ENCODE assay signal across 8 cellular contexts in genomic region chr19:50725932-50726230, GRCh38. TPM values are rescaled to one million over a fixed set of nuclear protein-coding genes. Genes with fewer than 3 reads are reported as not detected.
A peak's percentile ranks its signal among the peaks of the same experiment; 100 is the strongest.
DNase-seq lines count a peak whose midpoint lies in the region; ATAC-seq and TF ChIP-seq lines count a peak whose summit lies in the region.
"Had no signal": no experiment of that assay in that cellular context is flagged by ENCODE, and none has a peak within 500 bp of the region (broad histone marks: within the 10 kb centered on the region; RNA-seq: fewer than 3 reads in every experiment).

No MANE protein-coding gene starts in this region.

- H3K9me2 ChIP-seq in hepatocyte (replicated peaks; ENCODE audit: insufficient read depth) = no peaks in the 10 kb centered on the region

- no peaks in the 10 kb centered on the region for H3K9me3 ChIP-seq in hepatocyte (ENCODE audit: low read depth)

- no peak overlapping the region for H3K27ac Mint-ChIP-seq in WTC11

- WGBS in hepatocyte (ENCODE audit: low lambda C conversion rate, missing lambda C conversion rate) = 92% methylated on average over 6 of the region's 6 CpGs

- H2AFZ ChIP-seq in hepatocyte = no peak overlapping the region

- H3K9me3 Mint-ChIP-seq in WTC11 = no peaks in the 10 kb centered on the region

- H3K4me1 Mint-ChIP-seq in WTC11 = peaks cover 46% of the 10 kb centered on the region

- H3K36me3 Mint-ChIP-seq in WTC11 = no peaks in the 10 kb centered on the region

- peak overlapping the region; percentile 90 for H3K4me2 ChIP-seq in hepatocyte

- H3K4me3 Mint-ChIP-seq in WTC11 = peak overlapping the region; percentile 90

- no peak for ATAC-seq in WTC11

- H3K27me3 ChIP-seq in H7 (ENCODE audit: control insufficient read depth, insufficient read depth, low read length) (peaks cover 38% of the 10 kb centered on the region), hepatocyte (peaks cover 25% of the 10 kb centered on the region)

- peak overlapping the region; percentile 79 for H3K4me3 ChIP-seq in H7 (ENCODE audit: insufficient read depth, low read depth, low read length)
- H3K4me3 ChIP-seq in hepatocyte = peak overlapping the region; percentile 40
- H3K4me3 ChIP-seq in skin epidermis = peak overlapping the region in 6 of 7 experiments; percentile 40 to 64 (median 52)

- CTCF ChIA-PET in WTC11 (lab: Charles Lee) = interaction anchor here (1.1 to 6.7 kb wide), 2 partner anchors 54 to 169 kb away, joined by 3 to 195 read pairs; no protein-coding TSS in a partner anchor

- H3K36me3 ChIP-seq in H7 (replicated peaks; ENCODE audit: control insufficient read depth, insufficient read depth, low read length) (no peaks in the 10 kb centered on the region), hepatocyte (replicated peaks; ENCODE audit: insufficient read depth, low read depth) (no peaks in the 10 kb centered on the region)

- H3K27me3 Mint-ChIP-seq in WTC11 (ENCODE audit: low read depth) = peaks cover 34% of the 10 kb centered on the region

- peaks cover 6% of the 10 kb centered on the region for H3K79me2 ChIP-seq in hepatocyte

- H4K20me1 ChIP-seq in hepatocyte (ENCODE audit: insufficient read depth, poor library complexity, severe bottlenecking) = no peaks in the 10 kb centered on the region

- H3K27ac ChIP-seq in hepatocyte (peak overlapping the region; percentile 79), skin epidermis (peak overlapping the region in 4 of 21 experiments; percentile 70 to 83 (median 76))

- POLR2A ChIA-PET in WTC11 (lab: Charles Lee) = no interaction called here

- TF ChIP-seq CTCF in WTC11 (IDR thresholded peaks at IDR 0.05) (no peak), hepatocyte (IDR thresholded peaks at IDR 0.05; ENCODE audit: poor library complexity) (no peak)

- no peak for DNase-seq in H7
- DNase-seq in WTC11 (ENCODE audit: low spot score) = no peak
- DNase-seq in hepatocyte (ENCODE audit: low spot score) = no peak
- DNase-seq in NCI-H748 (lab: John Stamatoyannopoulos, UW; ENCODE audit: unreplicated experiment) = no peak
- DNase-seq in NCI-H1436 (lab: John Stamatoyannopoulos, UW) = no peak
- DNase-seq in mesenteric fat pad (ENCODE audit: low spot score) = no peak

- peaks cover 12% of the 10 kb centered on the region for H3K4me1 ChIP-seq in hepatocyte (ENCODE audit: insufficient read depth)

TF ChIP-seq in WTC11, 78 proteins besides CTCF, POLR2A, EP300 and RAD21:
- TF ChIP-seq ELF4 (CRISPR knock-in tag; IDR thresholded peaks at IDR 0.05; ENCODE audit: low read depth) (no peak), ZNF219 (CRISPR knock-in tag; IDR thresholded peaks at IDR 0.05; ENCODE audit: borderline replicate concordance) (no peak), MXD4 (CRISPR knock-in tag; IDR thresholded peaks at IDR 0.05; ENCODE audit: borderline replicate concordance) (no peak), CREB1 (CRISPR knock-in tag; IDR thresholded peaks at IDR 0.05) (no peak), TCF7 (CRISPR knock-in tag; IDR thresholded peaks at IDR 0.05; ENCODE audit: low read depth) (no peak), PREB (CRISPR knock-in tag; IDR thresholded peaks at IDR 0.05; ENCODE audit: borderline replicate concordance) (no peak), CBFB (CRISPR knock-in tag; IDR thresholded peaks at IDR 0.05; ENCODE audit: low read depth) (no peak), HMGA2 (CRISPR knock-in tag; IDR thresholded peaks at IDR 0.05) (no peak)
TF ChIP-seq in WTC11: peak in this region for 0.

RNA-seq across cellular contexts. Expression of gene CLEC11A, which starts 2.7 kb away (rescaled TPM):
- total RNA-seq in H7 (2014; rRNA removed; shearing (Covaris generic)) = 4.7 and 7.1 TPM in 2 replicates
- total RNA-seq in WTC11 (2021) = 7.6 to 9.5 TPM (median 8.2 TPM) in 3 replicates
- total RNA-seq in hepatocyte = 27.6 and 30.3 TPM in 2 replicates
- 72.4 and 111 TPM in 2 replicates for polyA plus RNA-seq in hepatocyte
- total RNA-seq in mesenteric fat pad = 13.2 TPM

RNA-seq across cellular contexts. Expression of gene SHANK1, which starts 6.3 kb away (rescaled TPM):
- total RNA-seq in H7 (2014; rRNA removed; shearing (Covaris generic)) = 0.35 and 0.67 TPM in 2 replicates
- total RNA-seq in WTC11 (2021) = 3.9 to 8.7 TPM (median 5.0 TPM) in 3 replicates
- total RNA-seq in hepatocyte = 0.24 and 2.3 TPM in 2 replicates
- polyA plus RNA-seq in hepatocyte = 0.56 and 1.4 TPM in 2 replicates
- 0.74 TPM for total RNA-seq in mesenteric fat pad

RNA-seq across cellular contexts. Expression of gene GPR32, which starts 44.4 kb away (rescaled TPM):
- not detected in 2 replicates for total RNA-seq in H7 (2014; rRNA removed; shearing (Covaris generic))
- not detected in 3 replicates for total RNA-seq in WTC11 (2021)
- total RNA-seq in hepatocyte = not detected in 2 replicates
- not detected in 2 replicates for polyA plus RNA-seq in hepatocyte
- not detected for total RNA-seq in mesenteric fat pad
- total RNA-seq: glomerular endothelial cell had no signal
